Comparison of ENCODE assay signal across 21 cellular contexts in the genomic region with DNA sequence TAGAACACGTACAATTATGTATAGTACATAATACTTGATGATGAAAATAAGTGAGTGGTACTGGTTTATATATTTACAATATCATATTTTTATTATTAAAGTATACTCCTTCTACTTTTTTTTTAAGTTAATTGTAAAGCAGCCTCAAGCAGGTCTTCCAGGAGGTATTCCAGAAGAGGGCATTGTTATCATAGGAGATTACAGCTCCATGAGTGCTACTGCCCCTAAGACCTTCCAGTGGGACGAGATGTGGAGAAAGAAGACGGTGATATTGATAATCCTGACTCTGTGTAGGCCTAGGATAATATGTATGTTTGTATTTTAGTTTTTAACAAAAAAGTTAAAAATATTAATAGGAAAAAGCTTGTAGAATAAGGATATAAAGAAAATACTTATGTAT. TPM values are rescaled to one million over a fixed set of nuclear protein-coding genes. Genes with fewer than 3 reads are reported as not detected.
"Had no signal": no experiment of that assay in that cellular context is flagged by ENCODE, and none has a peak within 500 bp of the region (broad histone marks: within the 10 kb centered on the region; RNA-seq: fewer than 3 reads in every experiment).

No MANE protein-coding gene starts in this region.

- ATAC-seq: effector memory CD8-positive, alpha-beta T cell; foreskin keratinocyte; left lobe of liver; mucosa of descending colon; natural killer cell treated with Interleukin-12 subunit alpha and Interleukin-12 subunit beta and Interleukin-15 and Interleukin-18, amount 100 ng/mL, for 72 hours; stimulated activated effector memory CD8-positive, alpha-beta T cell treated with anti-CD3 and anti-CD28 coated beads, Interleukin-12 subunit alpha, Interleukin-12 subunit beta, amount 100 ng/mL, for 72 hours had no signal

- H3K4me1 ChIP-seq: colonic mucosa, foreskin keratinocyte, heart right ventricle had no signal

- H3K27me3 ChIP-seq: colonic mucosa, dorsolateral prefrontal cortex, foreskin keratinocyte, heart right ventricle had no signal

- DNase-seq: activated CD4-positive, alpha-beta T cell treated with anti-CD3 and anti-CD28 coated beads for 4 hours; activated CD4-positive, alpha-beta T cell treated with anti-CD3 and anti-CD28 coated beads, Interleukin-2, amount 50 U/mL, for 4 hours; activated effector memory CD4-positive, alpha-beta T cell treated with Interleukin-2 at 50 U/mL for 16 hours; activated naive CD4-positive, alpha-beta T cell treated with Interleukin-2 at 50 U/mL for 16 hours; activated T-cell treated with anti-CD3 and anti-CD28 coated beads for 4 hours; anterior cingulate cortex; cerebellar nuclear complex; colonic mucosa; dorsolateral prefrontal cortex; effector memory CD8-positive, alpha-beta T cell; foreskin keratinocyte; heart right ventricle; mucosa of descending colon; right cardiac atrium; stimulated activated CD4-positive, alpha-beta T cell treated with anti-CD3 and anti-CD28 coated beads, Interleukin-4, amount 100 ng/mL, for 24 hours had no signal

- H3K4me3 ChIP-seq: colonic mucosa, dorsolateral prefrontal cortex, heart right ventricle, mucosa of descending colon, thoracic aorta had no signal

- H3K36me3 ChIP-seq: colonic mucosa, heart right ventricle, thoracic aorta had no signal

- H3K27ac ChIP-seq: colonic mucosa, dorsolateral prefrontal cortex, foreskin keratinocyte, heart right ventricle, thoracic aorta had no signal

- H3K9me3 ChIP-seq: colonic mucosa, heart right ventricle, mucosa of descending colon, thoracic aorta had no signal

RNA-seq across cellular contexts. Expression of gene SCN5A, which starts 40.3 kb away (rescaled TPM):
- total RNA-seq: bronchial epithelial cell; T-helper 1 cell treated with Interleukin-12 subunit alpha and Interleukin-12 subunit beta and Interleukin-4 antibody, amounts not matched to agents 30 ng/mL and 1 ng/mL, for 36 hours had no signal
